ENCODE assay signal across 17 cellular contexts in the genomic region with DNA sequence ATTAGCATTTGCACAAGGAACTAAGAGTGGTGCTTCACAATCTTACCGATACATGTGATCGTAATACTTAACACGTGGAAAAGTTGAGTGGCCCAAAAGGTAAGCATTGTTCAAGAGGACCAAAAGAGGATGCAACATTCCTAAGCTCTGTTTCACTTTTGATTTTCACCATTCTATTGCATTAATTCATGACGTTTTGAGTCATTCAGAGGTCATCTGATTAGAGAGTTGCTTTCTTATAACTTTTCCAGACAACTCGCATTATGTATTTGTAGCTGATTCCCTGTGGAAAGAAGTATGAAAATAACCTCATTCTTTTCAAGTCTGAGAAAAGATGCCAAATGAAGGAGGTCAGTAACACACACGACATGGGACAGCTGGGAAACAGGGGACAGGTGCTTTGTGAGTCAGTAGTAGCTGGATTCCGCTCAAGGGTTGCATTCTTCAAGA.
DNase-seq lines count a peak whose midpoint lies in the region; ATAC-seq, FAIRE-seq and TF ChIP-seq lines count a peak whose summit lies in the region.
"Had no signal": no experiment of that assay in that cellular context is flagged by ENCODE, and none has a peak within 500 bp of the region (broad histone marks: within the 10 kb centered on the region; RNA-seq: fewer than 3 reads in every experiment).

No MANE protein-coding gene starts in this region.

- peaks cover 27% of the 10 kb centered on the region for H3K9me3 Mint-ChIP-seq in neural progenitor cell
- H3K9me3 Mint-ChIP-seq in activated T-cell treated with anti-CD3 and anti-CD28 coated beads, Interleukin-2, amount 50 U/mL, for 4 hours: peaks cover 22% of the 10 kb centered on the region

- peak overlapping the region; percentile 72 for H3K27ac Mint-ChIP-seq in neural progenitor cell
- H3K27ac Mint-ChIP-seq: activated T-helper 17 cell treated with anti-CD3 and anti-CD28 coated beads, Interleukin-2, amount 50 U/mL, for 72 hours; effector memory CD8-positive, alpha-beta T cell; naive thymus-derived CD8-positive, alpha-beta T cell; T-helper 2 cell treated with Interferon-gamma antibody and Interleukin-4, amounts not matched to agents 5 μg/mL and 100 μg/mL, for 36 hours had no signal

- H3K9me3 ChIP-seq in GM23248 (ENCODE audit: low read depth) (no peaks in the 10 kb centered on the region), neural progenitor cell (ENCODE audit: low read depth) (peaks cover 8% of the 10 kb centered on the region)

- H3K4me1 ChIP-seq in GM23248 (ENCODE audit: insufficient read depth) (peaks cover 38% of the 10 kb centered on the region), neural progenitor cell (no peaks in the 10 kb centered on the region)

- no peaks in the 10 kb centered on the region for H3K9me2 ChIP-seq in GM23248 (ENCODE audit: insufficient read depth)

- no peak overlapping the region for H2AFZ ChIP-seq in GM23248
- no peak overlapping the region for H2AFZ ChIP-seq in neural progenitor cell (replicated peaks)

- in situ Hi-C loops in GM23248 (cut with MboI) (no loop called here), GM13976 (cut with MboI; ENCODE audit: low sequenced_read_pairs, unreplicated experiment) (no loop called here)

- no peaks in the 10 kb centered on the region for H4K20me1 ChIP-seq in GM23248 (ENCODE audit: insufficient read depth)
- no peaks in the 10 kb centered on the region for H4K20me1 ChIP-seq in neural progenitor cell (ENCODE audit: low read depth)

- DNase-seq in GM23248: peak; percentile 63
- peak; percentile 85 for DNase-seq in RCC 7860 (ENCODE audit: low spot score)
- DNase-seq in dermis blood vessel endothelial cell: peak; percentile 77
- DNase-seq in neural progenitor cell (ENCODE audit: low spot score): no peak
- no peak for DNase-seq in activated T-cell treated with anti-CD3 and anti-CD28 coated beads, Interleukin-2, amount 50 U/mL, for 4 hours
- no peak for DNase-seq in activated CD4-positive, alpha-beta T cell treated with anti-CD3 and anti-CD28 coated beads, Interleukin-2, amount 50 U/mL, for 4 hours
- DNase-seq in kidney glomerular epithelial cell (lab: John Stamatoyannopoulos, UW): no peak
- no peak for DNase-seq in GM13976 (ENCODE audit: low spot score)
- DNase-seq: aorta; DMS79 treated with DMSO at 0.1 percent for 48 hours; effector memory CD8-positive, alpha-beta T cell; head of caudate nucleus; naive thymus-derived CD8-positive, alpha-beta T cell; RPMI8226; stimulated activated CD4-positive, alpha-beta T cell treated with anti-CD3 and anti-CD28 coated beads, Interleukin-4, amount 100 ng/mL, for 1 hour had no signal

- FAIRE-seq in RCC 7860 (lab: Jason Lieb, UNC): peak; percentile 48

- H3K9ac ChIP-seq in GM23248: no peak overlapping the region
- H3K9ac ChIP-seq in neural progenitor cell: no peak overlapping the region

- ATAC-seq in activated T-cell treated with anti-CD3 and anti-CD28 coated beads, Interleukin-2, amount 50 U/mL, for 4 hours: no peak
- ATAC-seq: activated T-helper 17 cell treated with anti-CD3 and anti-CD28 coated beads, Interleukin-2, amount 50 U/mL, for 72 hours; effector memory CD8-positive, alpha-beta T cell; naive thymus-derived CD8-positive, alpha-beta T cell had no signal

- no peaks in the 10 kb centered on the region for H3K27me3 Mint-ChIP-seq in neural progenitor cell (ENCODE audit: insufficient read depth, low read depth)
- no peaks in the 10 kb centered on the region for H3K27me3 Mint-ChIP-seq in activated T-cell treated with anti-CD3 and anti-CD28 coated beads, Interleukin-2, amount 50 U/mL, for 4 hours (ENCODE audit: low read depth)
- H3K27me3 Mint-ChIP-seq: activated T-helper 17 cell treated with anti-CD3 and anti-CD28 coated beads, Interleukin-2, amount 50 U/mL, for 72 hours; effector memory CD8-positive, alpha-beta T cell had no signal

- H3K36me3 ChIP-seq in GM23248 (ENCODE audit: low read depth) (no peaks in the 10 kb centered on the region), neural progenitor cell (no peaks in the 10 kb centered on the region)

- TF ChIP-seq CTCF in neural progenitor cell (IDR thresholded peaks at IDR 0.05) (no peak), GM13976 (IDR thresholded peaks at IDR 0.05; ENCODE audit: borderline replicate concordance, control extremely low read depth, extremely low read depth, insufficient read depth, missing control alignments) (no peak)

- no peak overlapping the region for H3K4me3 Mint-ChIP-seq in neural progenitor cell
- H3K4me3 Mint-ChIP-seq in activated T-cell treated with anti-CD3 and anti-CD28 coated beads, Interleukin-2, amount 50 U/mL, for 4 hours: no peak overlapping the region
- H3K4me3 Mint-ChIP-seq: activated T-helper 17 cell treated with anti-CD3 and anti-CD28 coated beads, Interleukin-2, amount 50 U/mL, for 72 hours; effector memory CD8-positive, alpha-beta T cell; naive thymus-derived CD8-positive, alpha-beta T cell; T-helper 2 cell treated with Interferon-gamma antibody and Interleukin-4, amounts not matched to agents 5 μg/mL and 100 μg/mL, for 36 hours had no signal

- peaks cover 6% of the 10 kb centered on the region for H3K4me1 Mint-ChIP-seq in neural progenitor cell
- H3K4me1 Mint-ChIP-seq in activated T-cell treated with anti-CD3 and anti-CD28 coated beads, Interleukin-2, amount 50 U/mL, for 4 hours (ENCODE audit: low read depth): no peaks in the 10 kb centered on the region
- H3K4me1 Mint-ChIP-seq: activated T-helper 17 cell treated with anti-CD3 and anti-CD28 coated beads, Interleukin-2, amount 50 U/mL, for 72 hours; naive thymus-derived CD8-positive, alpha-beta T cell had no signal

- H3K27ac ChIP-seq in GM23248 (peak overlapping the region; percentile 80), neural progenitor cell (no peak overlapping the region)

- no peaks in the 10 kb centered on the region for H3K36me3 Mint-ChIP-seq in neural progenitor cell
- H3K36me3 Mint-ChIP-seq in activated T-cell treated with anti-CD3 and anti-CD28 coated beads, Interleukin-2, amount 50 U/mL, for 4 hours (ENCODE audit: insufficient read depth): no peaks in the 10 kb centered on the region

- H3K27me3 ChIP-seq in GM23248 (replicated peaks; ENCODE audit: insufficient read depth) (no peaks in the 10 kb centered on the region), neural progenitor cell (no peaks in the 10 kb centered on the region)

- H3K4me3 ChIP-seq in GM23248 (no peak overlapping the region), neural progenitor cell (no peak overlapping the region)

- WGBS in GM23248 (ENCODE audit: low coverage in 1 of 2, low lambda C conversion rate in 2 of 2, missing lambda C conversion rate in 2 of 2), 2 experiments: 63 to 64% methylated on average over 7 of the region's 7 CpGs

- H3K4me2 ChIP-seq in GM23248 (ENCODE audit: unreplicated experiment) (peak overlapping the region; percentile 6), neural progenitor cell (no peak overlapping the region)

- H3F3A ChIP-seq in GM23248 (ENCODE audit: insufficient read depth) (peaks cover 32% of the 10 kb centered on the region), neural progenitor cell (ENCODE audit: low read depth) (no peaks in the 10 kb centered on the region)

- H3K79me2 ChIP-seq in GM23248 (ENCODE audit: insufficient read depth): no peaks in the 10 kb centered on the region
- no peaks in the 10 kb centered on the region for H3K79me2 ChIP-seq in neural progenitor cell (ENCODE audit: low read depth)

Comparison
In these comparisons a context has a peak if more than half of its experiments do, and no peak if none do; other contexts are left out.
1. DNase-seq: peak in GM23248 (single experiment), RCC 7860 (single experiment) and dermis blood vessel endothelial cell (single experiment); none in neural progenitor cell (single experiment), activated T-cell treated with anti-CD3 and anti-CD28 coated beads, Interleukin-2, amount 50 U/mL, for 4 hours (single experiment), activated CD4-positive, alpha-beta T cell treated with anti-CD3 and anti-CD28 coated beads, Interleukin-2, amount 50 U/mL, for 4 hours (0 of 2), kidney glomerular epithelial cell (single experiment) and GM13976 (single experiment).